Comparison of ENCODE assay signal across 1 cellular context in the genomic region with DNA sequence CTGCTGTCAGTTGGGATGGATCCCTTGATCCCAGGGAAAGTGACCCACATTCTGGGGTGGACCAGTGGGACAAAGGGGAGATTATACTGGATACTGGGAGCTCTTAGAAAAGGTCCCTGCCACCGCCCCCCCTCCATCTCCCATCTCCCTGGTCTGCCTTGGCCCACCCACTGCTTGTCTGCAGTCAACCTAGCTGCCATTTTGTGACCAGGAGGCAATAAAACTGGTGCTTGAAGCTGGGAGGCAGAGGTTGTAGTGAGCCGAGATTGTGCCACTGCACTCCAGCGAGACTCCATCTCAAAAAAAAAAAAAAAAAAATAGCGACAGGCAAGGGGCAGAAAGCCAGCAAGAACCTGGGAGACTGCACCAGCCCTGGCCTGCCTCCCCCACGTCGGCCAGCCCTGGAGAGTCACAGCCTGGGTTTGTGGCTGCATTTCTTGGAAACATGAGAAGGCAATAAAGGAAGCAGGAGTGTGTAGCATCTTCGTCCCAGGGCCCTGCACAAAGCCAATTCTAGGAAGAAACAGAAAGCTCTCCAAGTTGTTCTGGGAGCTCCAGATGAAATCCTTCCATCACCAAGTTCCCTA.
TF ChIP-seq lines count a peak whose summit lies in the region.

No MANE protein-coding gene starts in this region.

TF ChIP-seq in K562, 482 proteins besides CTCF, POLR2A, EP300 and RAD21 (continued from another document and continues in another):
- TF ChIP-seq, protein P1, sequence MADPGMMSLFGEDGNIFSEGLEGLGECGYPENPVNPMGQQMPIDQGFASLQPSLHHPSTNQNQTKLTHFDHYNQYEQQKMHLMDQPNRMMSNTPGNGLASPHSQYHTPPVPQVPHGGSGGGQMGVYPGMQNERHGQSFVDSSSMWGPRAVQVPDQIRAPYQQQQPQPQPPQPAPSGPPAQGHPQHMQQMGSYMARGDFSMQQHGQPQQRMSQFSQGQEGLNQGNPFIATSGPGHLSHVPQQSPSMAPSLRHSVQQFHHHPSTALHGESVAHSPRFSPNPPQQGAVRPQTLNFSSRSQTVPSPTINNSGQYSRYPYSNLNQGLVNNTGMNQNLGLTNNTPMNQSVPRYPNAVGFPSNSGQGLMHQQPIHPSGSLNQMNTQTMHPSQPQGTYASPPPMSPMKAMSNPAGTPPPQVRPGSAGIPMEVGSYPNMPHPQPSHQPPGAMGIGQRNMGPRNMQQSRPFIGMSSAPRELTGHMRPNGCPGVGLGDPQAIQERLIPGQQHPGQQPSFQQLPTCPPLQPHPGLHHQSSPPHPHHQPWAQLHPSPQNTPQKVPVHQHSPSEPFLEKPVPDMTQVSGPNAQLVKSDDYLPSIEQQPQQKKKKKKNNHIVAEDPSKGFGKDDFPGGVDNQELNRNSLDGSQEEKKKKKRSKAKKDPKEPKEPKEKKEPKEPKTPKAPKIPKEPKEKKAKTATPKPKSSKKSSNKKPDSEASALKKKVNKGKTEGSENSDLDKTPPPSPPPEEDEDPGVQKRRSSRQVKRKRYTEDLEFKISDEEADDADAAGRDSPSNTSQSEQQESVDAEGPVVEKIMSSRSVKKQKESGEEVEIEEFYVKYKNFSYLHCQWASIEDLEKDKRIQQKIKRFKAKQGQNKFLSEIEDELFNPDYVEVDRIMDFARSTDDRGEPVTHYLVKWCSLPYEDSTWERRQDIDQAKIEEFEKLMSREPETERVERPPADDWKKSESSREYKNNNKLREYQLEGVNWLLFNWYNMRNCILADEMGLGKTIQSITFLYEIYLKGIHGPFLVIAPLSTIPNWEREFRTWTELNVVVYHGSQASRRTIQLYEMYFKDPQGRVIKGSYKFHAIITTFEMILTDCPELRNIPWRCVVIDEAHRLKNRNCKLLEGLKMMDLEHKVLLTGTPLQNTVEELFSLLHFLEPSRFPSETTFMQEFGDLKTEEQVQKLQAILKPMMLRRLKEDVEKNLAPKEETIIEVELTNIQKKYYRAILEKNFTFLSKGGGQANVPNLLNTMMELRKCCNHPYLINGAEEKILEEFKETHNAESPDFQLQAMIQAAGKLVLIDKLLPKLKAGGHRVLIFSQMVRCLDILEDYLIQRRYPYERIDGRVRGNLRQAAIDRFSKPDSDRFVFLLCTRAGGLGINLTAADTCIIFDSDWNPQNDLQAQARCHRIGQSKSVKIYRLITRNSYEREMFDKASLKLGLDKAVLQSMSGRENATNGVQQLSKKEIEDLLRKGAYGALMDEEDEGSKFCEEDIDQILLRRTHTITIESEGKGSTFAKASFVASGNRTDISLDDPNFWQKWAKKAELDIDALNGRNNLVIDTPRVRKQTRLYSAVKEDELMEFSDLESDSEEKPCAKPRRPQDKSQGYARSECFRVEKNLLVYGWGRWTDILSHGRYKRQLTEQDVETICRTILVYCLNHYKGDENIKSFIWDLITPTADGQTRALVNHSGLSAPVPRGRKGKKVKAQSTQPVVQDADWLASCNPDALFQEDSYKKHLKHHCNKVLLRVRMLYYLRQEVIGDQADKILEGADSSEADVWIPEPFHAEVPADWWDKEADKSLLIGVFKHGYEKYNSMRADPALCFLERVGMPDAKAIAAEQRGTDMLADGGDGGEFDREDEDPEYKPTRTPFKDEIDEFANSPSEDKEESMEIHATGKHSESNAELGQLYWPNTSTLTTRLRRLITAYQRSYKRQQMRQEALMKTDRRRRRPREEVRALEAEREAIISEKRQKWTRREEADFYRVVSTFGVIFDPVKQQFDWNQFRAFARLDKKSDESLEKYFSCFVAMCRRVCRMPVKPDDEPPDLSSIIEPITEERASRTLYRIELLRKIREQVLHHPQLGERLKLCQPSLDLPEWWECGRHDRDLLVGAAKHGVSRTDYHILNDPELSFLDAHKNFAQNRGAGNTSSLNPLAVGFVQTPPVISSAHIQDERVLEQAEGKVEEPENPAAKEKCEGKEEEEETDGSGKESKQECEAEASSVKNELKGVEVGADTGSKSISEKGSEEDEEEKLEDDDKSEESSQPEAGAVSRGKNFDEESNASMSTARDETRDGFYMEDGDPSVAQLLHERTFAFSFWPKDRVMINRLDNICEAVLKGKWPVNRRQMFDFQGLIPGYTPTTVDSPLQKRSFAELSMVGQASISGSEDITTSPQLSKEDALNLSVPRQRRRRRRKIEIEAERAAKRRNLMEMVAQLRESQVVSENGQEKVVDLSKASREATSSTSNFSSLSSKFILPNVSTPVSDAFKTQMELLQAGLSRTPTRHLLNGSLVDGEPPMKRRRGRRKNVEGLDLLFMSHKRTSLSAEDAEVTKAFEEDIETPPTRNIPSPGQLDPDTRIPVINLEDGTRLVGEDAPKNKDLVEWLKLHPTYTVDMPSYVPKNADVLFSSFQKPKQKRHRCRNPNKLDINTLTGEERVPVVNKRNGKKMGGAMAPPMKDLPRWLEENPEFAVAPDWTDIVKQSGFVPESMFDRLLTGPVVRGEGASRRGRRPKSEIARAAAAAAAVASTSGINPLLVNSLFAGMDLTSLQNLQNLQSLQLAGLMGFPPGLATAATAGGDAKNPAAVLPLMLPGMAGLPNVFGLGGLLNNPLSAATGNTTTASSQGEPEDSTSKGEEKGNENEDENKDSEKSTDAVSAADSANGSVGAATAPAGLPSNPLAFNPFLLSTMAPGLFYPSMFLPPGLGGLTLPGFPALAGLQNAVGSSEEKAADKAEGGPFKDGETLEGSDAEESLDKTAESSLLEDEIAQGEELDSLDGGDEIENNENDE (IDR thresholded peaks at IDR 0.05; ENCODE audit: low read depth, low read length), result no peak
- TF ChIP-seq STAT5A (IDR thresholded peaks at IDR 0.05; ENCODE audit: borderline replicate concordance, low read length) (peak; percentile 83), MYBL2 (IDR thresholded peaks at IDR 0.05; ENCODE audit: low read depth) (no peak), MYBL2 (CRISPR knock-in tag; IDR thresholded peaks at IDR 0.05; ENCODE audit: borderline replicate concordance) (no peak), ZNF764 (CRISPR knock-in tag; IDR thresholded peaks at IDR 0.05; ENCODE audit: low read depth) (no peak), POLR3G (IDR thresholded peaks at IDR 0.05; ENCODE audit: extremely low read depth, insufficient read length, insufficient replicate concordance) (no peak), IRF2 (CRISPR knock-in tag; IDR thresholded peaks at IDR 0.05) (no peak), ARID1B (IDR thresholded peaks at IDR 0.05) (peak; percentile 78), SRSF1 (IDR thresholded peaks at IDR 0.05; ENCODE audit: low read depth, low read length) (no peak), MCM2 (IDR thresholded peaks at IDR 0.05; ENCODE audit: low read depth) (no peak), ZNF583 (CRISPR knock-in tag; IDR thresholded peaks at IDR 0.05) (no peak), TRIM24 (IDR thresholded peaks at IDR 0.05) (peak in 1 of 2 experiments; percentile 26; a peak in 1 of 4 replicates), ZKSCAN8 (CRISPR knock-in tag; IDR thresholded peaks at IDR 0.05) (no peak), SMARCC2 (IDR thresholded peaks at IDR 0.05; ENCODE audit: low read depth) (0 out of 2 replicates have a peak, but pooled peaks have one; percentile 44), L3MBTL2 (IDR thresholded peaks at IDR 0.05) (peak; percentile 30; the same call in 1 of the 2 replicates), RAD51 (IDR thresholded peaks at IDR 0.05; ENCODE audit: borderline replicate concordance, low read depth) (no peak), SREBF2 (CRISPR knock-in tag; IDR thresholded peaks at IDR 0.05) (no peak), NELFE (IDR thresholded peaks at IDR 0.05; ENCODE audit: insufficient read depth, insufficient read length) (no peak), ZNF143 (CRISPR knock-in tag; IDR thresholded peaks at IDR 0.05) (no peak), PML (IDR thresholded peaks at IDR 0.05; ENCODE audit: low read length) (no peak), FOXP1 (CRISPR knock-in tag; IDR thresholded peaks at IDR 0.05) (no peak), ETV5 (CRISPR knock-in tag; IDR thresholded peaks at IDR 0.05; ENCODE audit: low read depth) (peak; percentile 65; the same call in 1 of the 2 replicates), ADNP (tag; IDR thresholded peaks at IDR 0.05) (no peak), PURB (CRISPR knock-in tag; IDR thresholded peaks at IDR 0.05; ENCODE audit: low read depth) (no peak)
- TF ChIP-seq, protein P2, sequence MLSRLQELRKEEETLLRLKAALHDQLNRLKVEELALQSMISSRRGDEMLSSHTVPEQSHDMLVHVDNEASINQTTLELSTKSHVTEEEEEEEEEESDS (CRISPR knock-in tag; IDR thresholded peaks at IDR 0.05), result no peak
- TF ChIP-seq, protein P3, sequence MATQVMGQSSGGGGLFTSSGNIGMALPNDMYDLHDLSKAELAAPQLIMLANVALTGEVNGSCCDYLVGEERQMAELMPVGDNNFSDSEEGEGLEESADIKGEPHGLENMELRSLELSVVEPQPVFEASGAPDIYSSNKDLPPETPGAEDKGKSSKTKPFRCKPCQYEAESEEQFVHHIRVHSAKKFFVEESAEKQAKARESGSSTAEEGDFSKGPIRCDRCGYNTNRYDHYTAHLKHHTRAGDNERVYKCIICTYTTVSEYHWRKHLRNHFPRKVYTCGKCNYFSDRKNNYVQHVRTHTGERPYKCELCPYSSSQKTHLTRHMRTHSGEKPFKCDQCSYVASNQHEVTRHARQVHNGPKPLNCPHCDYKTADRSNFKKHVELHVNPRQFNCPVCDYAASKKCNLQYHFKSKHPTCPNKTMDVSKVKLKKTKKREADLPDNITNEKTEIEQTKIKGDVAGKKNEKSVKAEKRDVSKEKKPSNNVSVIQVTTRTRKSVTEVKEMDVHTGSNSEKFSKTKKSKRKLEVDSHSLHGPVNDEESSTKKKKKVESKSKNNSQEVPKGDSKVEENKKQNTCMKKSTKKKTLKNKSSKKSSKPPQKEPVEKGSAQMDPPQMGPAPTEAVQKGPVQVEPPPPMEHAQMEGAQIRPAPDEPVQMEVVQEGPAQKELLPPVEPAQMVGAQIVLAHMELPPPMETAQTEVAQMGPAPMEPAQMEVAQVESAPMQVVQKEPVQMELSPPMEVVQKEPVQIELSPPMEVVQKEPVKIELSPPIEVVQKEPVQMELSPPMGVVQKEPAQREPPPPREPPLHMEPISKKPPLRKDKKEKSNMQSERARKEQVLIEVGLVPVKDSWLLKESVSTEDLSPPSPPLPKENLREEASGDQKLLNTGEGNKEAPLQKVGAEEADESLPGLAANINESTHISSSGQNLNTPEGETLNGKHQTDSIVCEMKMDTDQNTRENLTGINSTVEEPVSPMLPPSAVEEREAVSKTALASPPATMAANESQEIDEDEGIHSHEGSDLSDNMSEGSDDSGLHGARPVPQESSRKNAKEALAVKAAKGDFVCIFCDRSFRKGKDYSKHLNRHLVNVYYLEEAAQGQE (CRISPR knock-in tag; IDR thresholded peaks at IDR 0.05; ENCODE audit: low read depth), result no peak
- TF ChIP-seq, protein P4, sequence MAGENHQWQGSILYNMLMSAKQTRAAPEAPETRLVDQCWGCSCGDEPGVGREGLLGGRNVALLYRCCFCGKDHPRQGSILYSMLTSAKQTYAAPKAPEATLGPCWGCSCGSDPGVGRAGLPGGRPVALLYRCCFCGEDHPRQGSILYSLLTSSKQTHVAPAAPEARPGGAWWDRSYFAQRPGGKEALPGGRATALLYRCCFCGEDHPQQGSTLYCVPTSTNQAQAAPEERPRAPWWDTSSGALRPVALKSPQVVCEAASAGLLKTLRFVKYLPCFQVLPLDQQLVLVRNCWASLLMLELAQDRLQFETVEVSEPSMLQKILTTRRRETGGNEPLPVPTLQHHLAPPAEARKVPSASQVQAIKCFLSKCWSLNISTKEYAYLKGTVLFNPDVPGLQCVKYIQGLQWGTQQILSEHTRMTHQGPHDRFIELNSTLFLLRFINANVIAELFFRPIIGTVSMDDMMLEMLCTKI (IDR thresholded peaks at IDR 0.05; ENCODE audit: partially characterized antibody), result no peak
- TF ChIP-seq, protein P5, sequence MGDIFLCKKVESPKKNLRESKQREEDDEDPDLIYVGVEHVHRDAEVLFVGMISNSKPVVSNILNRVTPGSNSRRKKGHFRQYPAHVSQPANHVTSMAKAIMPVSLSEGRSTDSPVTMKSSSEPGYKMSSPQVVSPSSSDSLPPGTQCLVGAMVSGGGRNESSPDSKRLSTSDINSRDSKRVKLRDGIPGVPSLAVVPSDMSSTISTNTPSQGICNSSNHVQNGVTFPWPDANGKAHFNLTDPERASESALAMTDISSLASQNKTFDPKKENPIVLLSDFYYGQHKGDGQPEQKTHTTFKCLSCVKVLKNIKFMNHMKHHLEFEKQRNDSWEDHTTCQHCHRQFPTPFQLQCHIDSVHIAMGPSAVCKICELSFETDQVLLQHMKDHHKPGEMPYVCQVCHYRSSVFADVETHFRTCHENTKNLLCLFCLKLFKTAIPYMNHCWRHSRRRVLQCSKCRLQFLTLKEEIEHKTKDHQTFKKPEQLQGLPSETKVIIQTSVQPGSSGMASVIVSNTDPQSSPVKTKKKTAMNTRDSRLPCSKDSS (IDR thresholded peaks at IDR 0.05; ENCODE audit: low read depth, partially characterized antibody), result no peak
- TF ChIP-seq, protein P6, sequence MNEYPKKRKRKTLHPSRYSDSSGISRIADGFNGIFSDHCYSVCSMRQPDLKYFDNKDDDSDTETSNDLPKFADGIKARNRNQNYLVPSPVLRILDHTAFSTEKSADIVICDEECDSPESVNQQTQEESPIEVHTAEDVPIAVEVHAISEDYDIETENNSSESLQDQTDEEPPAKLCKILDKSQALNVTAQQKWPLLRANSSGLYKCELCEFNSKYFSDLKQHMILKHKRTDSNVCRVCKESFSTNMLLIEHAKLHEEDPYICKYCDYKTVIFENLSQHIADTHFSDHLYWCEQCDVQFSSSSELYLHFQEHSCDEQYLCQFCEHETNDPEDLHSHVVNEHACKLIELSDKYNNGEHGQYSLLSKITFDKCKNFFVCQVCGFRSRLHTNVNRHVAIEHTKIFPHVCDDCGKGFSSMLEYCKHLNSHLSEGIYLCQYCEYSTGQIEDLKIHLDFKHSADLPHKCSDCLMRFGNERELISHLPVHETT (CRISPR knock-in tag; conservative IDR thresholded peaks at IDR 0.05 in 1 of 2, IDR thresholded peaks at IDR 0.05 in 1 of 2), result no peak
- TF ChIP-seq, protein P7, sequence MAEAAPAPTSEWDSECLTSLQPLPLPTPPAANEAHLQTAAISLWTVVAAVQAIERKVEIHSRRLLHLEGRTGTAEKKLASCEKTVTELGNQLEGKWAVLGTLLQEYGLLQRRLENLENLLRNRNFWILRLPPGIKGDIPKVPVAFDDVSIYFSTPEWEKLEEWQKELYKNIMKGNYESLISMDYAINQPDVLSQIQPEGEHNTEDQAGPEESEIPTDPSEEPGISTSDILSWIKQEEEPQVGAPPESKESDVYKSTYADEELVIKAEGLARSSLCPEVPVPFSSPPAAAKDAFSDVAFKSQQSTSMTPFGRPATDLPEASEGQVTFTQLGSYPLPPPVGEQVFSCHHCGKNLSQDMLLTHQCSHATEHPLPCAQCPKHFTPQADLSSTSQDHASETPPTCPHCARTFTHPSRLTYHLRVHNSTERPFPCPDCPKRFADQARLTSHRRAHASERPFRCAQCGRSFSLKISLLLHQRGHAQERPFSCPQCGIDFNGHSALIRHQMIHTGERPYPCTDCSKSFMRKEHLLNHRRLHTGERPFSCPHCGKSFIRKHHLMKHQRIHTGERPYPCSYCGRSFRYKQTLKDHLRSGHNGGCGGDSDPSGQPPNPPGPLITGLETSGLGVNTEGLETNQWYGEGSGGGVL (CRISPR knock-in tag; IDR thresholded peaks at IDR 0.05), result no peak
- TF ChIP-seq, protein P8, sequence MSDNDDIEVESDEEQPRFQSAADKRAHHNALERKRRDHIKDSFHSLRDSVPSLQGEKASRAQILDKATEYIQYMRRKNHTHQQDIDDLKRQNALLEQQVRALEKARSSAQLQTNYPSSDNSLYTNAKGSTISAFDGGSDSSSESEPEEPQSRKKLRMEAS (CRISPR knock-in tag; IDR thresholded peaks at IDR 0.05), result no peak
- TF ChIP-seq, protein P9, sequence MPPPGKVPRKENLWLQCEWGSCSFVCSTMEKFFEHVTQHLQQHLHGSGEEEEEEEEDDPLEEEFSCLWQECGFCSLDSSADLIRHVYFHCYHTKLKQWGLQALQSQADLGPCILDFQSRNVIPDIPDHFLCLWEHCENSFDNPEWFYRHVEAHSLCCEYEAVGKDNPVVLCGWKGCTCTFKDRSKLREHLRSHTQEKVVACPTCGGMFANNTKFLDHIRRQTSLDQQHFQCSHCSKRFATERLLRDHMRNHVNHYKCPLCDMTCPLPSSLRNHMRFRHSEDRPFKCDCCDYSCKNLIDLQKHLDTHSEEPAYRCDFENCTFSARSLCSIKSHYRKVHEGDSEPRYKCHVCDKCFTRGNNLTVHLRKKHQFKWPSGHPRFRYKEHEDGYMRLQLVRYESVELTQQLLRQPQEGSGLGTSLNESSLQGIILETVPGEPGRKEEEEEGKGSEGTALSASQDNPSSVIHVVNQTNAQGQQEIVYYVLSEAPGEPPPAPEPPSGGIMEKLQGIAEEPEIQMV (tag; conservative IDR thresholded peaks at IDR 0.05; ENCODE audit: low read depth), result no peak
